Comparison of ENCODE assay signal across 29 cellular contexts in genomic region chr9:89920901-89921300, GRCh38.
"Had no signal": no experiment of that assay in that cellular context is flagged by ENCODE, and none has a peak within 500 bp of the region (broad histone marks: within the 10 kb centered on the region; RNA-seq: fewer than 3 reads in every experiment).

No MANE protein-coding gene starts in this region.

- H3K9me3 Mint-ChIP-seq: activated naive CD4-positive, alpha-beta T cell treated with anti-CD3 and anti-CD28 coated beads, Interleukin-2, amount 10 ng/mL, durations not matched to agents 7 days and 5 days; activated naive CD8-positive, alpha-beta T cell treated with anti-CD3 and anti-CD28 coated beads, Interleukin-2, amount 10 ng/mL, durations not matched to agents 7 days and 5 days; brain; dendritic cell treated with granulocyte-macrophage colony-stimulating factor and Interleukin-4, amounts not matched to agents 40 ng/mL and 50 ng/mL, for 4 days; nephron; T-helper 2 cell treated with Interferon-gamma antibody and Interleukin-4, amounts not matched to agents 5 μg/mL and 100 μg/mL, for 36 hours had no signal

- H3K36me3 Mint-ChIP-seq: activated naive CD4-positive, alpha-beta T cell treated with anti-CD3 and anti-CD28 coated beads, Interleukin-2, amount 10 ng/mL, durations not matched to agents 7 days and 5 days; activated naive CD8-positive, alpha-beta T cell treated with anti-CD3 and anti-CD28 coated beads, Interleukin-2, amount 10 ng/mL, durations not matched to agents 7 days and 5 days; brain had no signal

- H3K4me3 Mint-ChIP-seq: activated CD4-positive, alpha-beta T cell treated with anti-CD3 and anti-CD28 coated beads for 36 hours; activated naive CD4-positive, alpha-beta T cell treated with anti-CD3 and anti-CD28 coated beads, Interleukin-2, amount 10 ng/mL, durations not matched to agents 7 days and 5 days; activated naive CD8-positive, alpha-beta T cell treated with anti-CD3 and anti-CD28 coated beads, Interleukin-2, amount 10 ng/mL, durations not matched to agents 7 days and 5 days; brain; dendritic cell treated with granulocyte-macrophage colony-stimulating factor and Interleukin-4, amounts not matched to agents 40 ng/mL and 50 ng/mL, for 4 days; nephron; T-helper 2 cell treated with Interferon-gamma antibody and Interleukin-4, amounts not matched to agents 5 μg/mL and 100 μg/mL, for 36 hours had no signal

- H3K36me3 ChIP-seq: ascending aorta, cardiac muscle cell, esophagus squamous epithelium, heart right ventricle, left lung, lower lobe of right lung, ovary, right atrium auricular region, suprapubic skin, tibial artery had no signal

- H3K4me3 ChIP-seq: ascending aorta, cardiac muscle cell, esophagus squamous epithelium, heart right ventricle, left lung, lower lobe of right lung, ovary, psoas muscle, right atrium auricular region, suprapubic skin, tibial artery had no signal

- ATAC-seq: activated CD4-positive, alpha-beta T cell treated with anti-CD3 and anti-CD28 coated beads for 36 hours; heart right ventricle; left lung; lower lobe of right lung; psoas muscle had no signal

- H3K27ac Mint-ChIP-seq: activated CD4-positive, alpha-beta T cell treated with anti-CD3 and anti-CD28 coated beads for 36 hours; activated naive CD4-positive, alpha-beta T cell treated with anti-CD3 and anti-CD28 coated beads, Interleukin-2, amount 10 ng/mL, durations not matched to agents 7 days and 5 days; activated naive CD8-positive, alpha-beta T cell treated with anti-CD3 and anti-CD28 coated beads, Interleukin-2, amount 10 ng/mL, durations not matched to agents 7 days and 5 days; nephron; T-helper 2 cell treated with Interferon-gamma antibody and Interleukin-4, amounts not matched to agents 5 μg/mL and 100 μg/mL, for 36 hours had no signal

- H3K9me3 ChIP-seq: ascending aorta, esophagus squamous epithelium, heart right ventricle, left lung, lower lobe of right lung, ovary, psoas muscle, right atrium auricular region, suprapubic skin, tibial artery had no signal

- H3K27me3 ChIP-seq: ascending aorta, cardiac muscle cell, left lung, ovary, right atrium auricular region, suprapubic skin had no signal

- H3K4me1 ChIP-seq: ascending aorta, esophagus squamous epithelium, psoas muscle, right atrium auricular region, suprapubic skin, tibial artery had no signal

- DNase-seq: activated CD4-positive, alpha-beta T cell treated with anti-CD3 and anti-CD28 coated beads for 36 hours; activated CD4-positive, alpha-beta T cell treated with anti-CD3 and anti-CD28 coated beads, Interleukin-2, amount 50 U/mL, for 4 hours; activated CD4-positive, CD25-positive, alpha-beta regulatory T cell; activated gamma-delta T cell; activated naive CD4-positive, alpha-beta T cell treated with anti-CD3 and anti-CD28 coated beads, Interleukin-2, amount 10 ng/mL, durations not matched to agents 7 days and 5 days; activated naive CD8-positive, alpha-beta T cell treated with anti-CD3 and anti-CD28 coated beads, Interleukin-2, amount 10 ng/mL, durations not matched to agents 7 days and 5 days; activated T-cell treated with anti-CD3 and anti-CD28 coated beads, Interleukin-2, amount 50 U/mL, for 1 hour; effector CD4-positive, alpha-beta T cell; esophagus squamous epithelium; foreskin melanocyte; heart right ventricle; kidney glomerular epithelial cell; left lung; lower lobe of right lung; ovary; psoas muscle; stimulated activated CD4-positive, alpha-beta T cell treated with anti-CD3 and anti-CD28 coated beads, Interleukin-15, amount 100 ng/mL, for 24 hours; stimulated activated CD4-positive, alpha-beta T cell treated with anti-CD3 and anti-CD28 coated beads, Interleukin-2, amount 100 ng/mL, for 24 hours; stimulated activated naive CD4-positive, alpha-beta T cell; T-helper 1 cell; tibial artery had no signal
